ENCODE assay signal across 8 cellular contexts in genomic region chr12:56725723-56726102, GRCh38. TPM values are rescaled to one million over a fixed set of nuclear protein-coding genes. Genes with fewer than 3 reads are reported as not detected.
DNase-seq lines count a peak whose midpoint lies in the region; ATAC-seq and TF ChIP-seq lines count a peak whose summit lies in the region.

No MANE protein-coding gene starts in this region.

- H3K4me1 Mint-ChIP-seq in stimulated activated naive CD8-positive, alpha-beta T cell treated with anti-CD3 and anti-CD28 coated beads, Interleukin-15, Interleukin-2, amounts not matched to agents 100 ng/mL and 50 ng/mL, for 24 hours (ENCODE audit: low read depth), result peaks cover 48% of the 10 kb centered on the region

- no peak overlapping the region for H2BK15ac ChIP-seq in mesendoderm (replicated peaks; ENCODE audit: low read depth)

- H3K9ac ChIP-seq in mesendoderm (ENCODE audit: low read length), result peak overlapping the region; percentile 86

- in situ Hi-C loops in brain microvascular endothelial cell (cut with HindIII; ENCODE audit: low pct_ligation_motif_present, low sequenced_read_pairs), result no loop called here

- no peak for DNase-seq in stimulated activated naive CD8-positive, alpha-beta T cell treated with anti-CD3 and anti-CD28 coated beads, Interleukin-15, Interleukin-2, amounts not matched to agents 100 U/mL and 50 U/mL, for 24 hours
- DNase-seq in brain microvascular endothelial cell (peak; percentile 0), mesendoderm (no peak), aorta (no peak), ecto neural progenitor cell (ENCODE audit: low spot score) (no peak), HPDE6-E6E7 (ENCODE audit: extremely low spot score) (no peak), NCI-H524 treated with DMSO at 0.1 percent for 48 hours (lab: John Stamatoyannopoulos, UW) (no peak)

- no peak overlapping the region for H4K5ac ChIP-seq in mesendoderm (ENCODE audit: low read length)

- H3K23ac ChIP-seq in mesendoderm (ENCODE audit: low read length), result no peak overlapping the region

- intact Hi-C loops in aorta (cut with DNase I), result loop anchor here (1.0 to 10.0 kb wide), 4 partner anchors 37 to 81 kb away; partner anchors contain the start of genes ATP5F1B (in 2 of the 2) and PTGES3 (in 2 of the 2)

- peaks cover 70% of the 10 kb centered on the region for H3K36me3 Mint-ChIP-seq in stimulated activated naive CD8-positive, alpha-beta T cell treated with anti-CD3 and anti-CD28 coated beads, Interleukin-15, Interleukin-2, amounts not matched to agents 100 ng/mL and 50 ng/mL, for 24 hours (ENCODE audit: low read depth)

- H3K27me3 ChIP-seq in brain microvascular endothelial cell (replicated peaks) (no peaks in the 10 kb centered on the region), mesendoderm (ENCODE audit: insufficient read depth, low read length, poor library complexity) (no peaks in the 10 kb centered on the region), aorta (ENCODE audit: control insufficient read depth in 1 of 2, insufficient read depth in 2 of 2, low read length in 1 of 2) (no peaks in the 10 kb centered on the region)

- H3K4me3 ChIP-seq in brain microvascular endothelial cell (ENCODE audit: low read depth, low read length) (peak overlapping the region; percentile 83), mesendoderm (ENCODE audit: low read length) (peak overlapping the region; percentile 66), aorta (ENCODE audit: low read length in 2 of 2) (peak overlapping the region; percentile 21 to 80)

- peak overlapping the region; percentile 46 for H3K18ac ChIP-seq in mesendoderm (ENCODE audit: low read length)

- H2BK120ac ChIP-seq in mesendoderm (ENCODE audit: low read depth, low read length), result no peak overlapping the region

- WGBS in mesendoderm (ENCODE audit: extremely low coverage, insufficient coverage, low lambda C conversion rate), result no CpG with 5 or more reads among the region's 7 CpGs
- 7 to 8% methylated on average over 7 of the region's 7 CpGs for WGBS in aorta, 2 donors

- H3K79me1 ChIP-seq in mesendoderm (ENCODE audit: low read length), result peaks cover 6% of the 10 kb centered on the region

- no peaks in the 10 kb centered on the region for H3K9me3 Mint-ChIP-seq in stimulated activated naive CD8-positive, alpha-beta T cell treated with anti-CD3 and anti-CD28 coated beads, Interleukin-15, Interleukin-2, amounts not matched to agents 100 ng/mL and 50 ng/mL, for 24 hours

- peak overlapping the region; percentile 100 for H3K27ac Mint-ChIP-seq in stimulated activated naive CD8-positive, alpha-beta T cell treated with anti-CD3 and anti-CD28 coated beads, Interleukin-15, Interleukin-2, amounts not matched to agents 100 ng/mL and 50 ng/mL, for 24 hours

- H3K79me2 ChIP-seq in mesendoderm (ENCODE audit: control insufficient read depth, insufficient read depth, low read length), result peaks cover 41% of the 10 kb centered on the region

- peaks cover 13% of the 10 kb centered on the region for H3K4me1 ChIP-seq in mesendoderm (ENCODE audit: control insufficient read depth, low read depth, low read length)
- H3K4me1 ChIP-seq in aorta (ENCODE audit: control insufficient read depth in 1 of 2, insufficient read depth in 2 of 2, low read length in 2 of 2), result peaks cover 0 to 4% of the 10 kb centered on the region in 2 donors

- peak overlapping the region; percentile 65 for H3K4me2 ChIP-seq in mesendoderm (ENCODE audit: low read length)

- no peaks in the 10 kb centered on the region for H3K9me3 ChIP-seq in aorta (ENCODE audit: control insufficient read depth, low read length)

- H3K36me3 ChIP-seq in brain microvascular endothelial cell (replicated peaks), result peaks cover 15% of the 10 kb centered on the region
- peaks cover 2% of the 10 kb centered on the region for H3K36me3 ChIP-seq in mesendoderm (ENCODE audit: control insufficient read depth, insufficient read depth, low read length)
- no peaks in the 10 kb centered on the region for H3K36me3 ChIP-seq in aorta (ENCODE audit: control insufficient read depth in 1 of 2, insufficient read depth in 2 of 2, low read length in 1 of 2)

- H2BK5ac ChIP-seq in mesendoderm (ENCODE audit: low read length), result no peak overlapping the region

- peak overlapping the region; percentile 96 for H3K56ac ChIP-seq in mesendoderm (ENCODE audit: low read length)

- TF ChIP-seq CTCF in brain microvascular endothelial cell (IDR thresholded peaks at IDR 0.05; ENCODE audit: low read depth, low read length, missing control alignments), result no peak

- H3K4me3 Mint-ChIP-seq in stimulated activated naive CD8-positive, alpha-beta T cell treated with anti-CD3 and anti-CD28 coated beads, Interleukin-15, Interleukin-2, amounts not matched to agents 100 ng/mL and 50 ng/mL, for 24 hours, result peak overlapping the region; percentile 99

- no peaks in the 10 kb centered on the region for H3K27me3 Mint-ChIP-seq in stimulated activated naive CD8-positive, alpha-beta T cell treated with anti-CD3 and anti-CD28 coated beads, Interleukin-15, Interleukin-2, amounts not matched to agents 100 ng/mL and 50 ng/mL, for 24 hours

- H3K27ac ChIP-seq in brain microvascular endothelial cell (peak overlapping the region; percentile 89), mesendoderm (ENCODE audit: low read depth, low read length) (peak overlapping the region; percentile 34), aorta (ENCODE audit: low read depth in 1 of 2, low read length in 2 of 2) (peak overlapping the region; percentile 20 to 88)

- no peak for ATAC-seq in stimulated activated naive CD8-positive, alpha-beta T cell treated with anti-CD3 and anti-CD28 coated beads, Interleukin-15, Interleukin-2, amounts not matched to agents 100 U/mL and 50 U/mL, for 24 hours
- no peak for ATAC-seq in aorta (ENCODE audit: low FRiP score)

- no peak overlapping the region for H2AK5ac ChIP-seq in mesendoderm (ENCODE audit: low read length)

- H3K4ac ChIP-seq in mesendoderm (ENCODE audit: low read depth, low read length), result no peak overlapping the region

- no peak overlapping the region for H4K8ac ChIP-seq in mesendoderm (ENCODE audit: low read depth, low read length)

RNA-seq across cellular contexts. Expression of gene NACA, which starts 0.6 kb away (rescaled TPM):
- polyA plus RNA-seq in mesendoderm (2013, experiment 1 of 2), result 2,191 TPM
- polyA plus RNA-seq in mesendoderm (2013, experiment 2 of 2), result 2,194 TPM
- 100 to 1,000 TPM; 575 to 674 TPM for total RNA-seq in aorta
- 1,000 to 10,000 TPM; 1,517 to 2,977 TPM for polyA plus RNA-seq in aorta

RNA-seq across cellular contexts. Expression of gene PRIM1, which starts 26.4 kb away (rescaled TPM):
- polyA plus RNA-seq in mesendoderm (2013, experiment 1 of 2), result 25.7 TPM
- polyA plus RNA-seq in mesendoderm (2013, experiment 2 of 2), result 26.3 TPM
- total RNA-seq in aorta, result 1 to 10 TPM; 3.2 to 4.6 TPM
- polyA plus RNA-seq in aorta, result 1 to 10 TPM; 1.9 to 2.4 TPM

RNA-seq across cellular contexts. Expression of gene HSD17B6, which starts 37.4 kb away (rescaled TPM):
- 2.9 TPM for polyA plus RNA-seq in mesendoderm (2013, experiment 1 of 2)
- 2.5 TPM for polyA plus RNA-seq in mesendoderm (2013, experiment 2 of 2)
- total RNA-seq in aorta, result 1 to 10 TPM in 1 of 2 donors, under 1 TPM in 1; 0.66 to 3.3 TPM
- 1 to 10 TPM in 1 of 2 donors, not detected in 1; 1.9 TPM for polyA plus RNA-seq in aorta

RNA-seq across cellular contexts. Expression of gene PTGES3, which starts 37.6 kb away (rescaled TPM):
- polyA plus RNA-seq in mesendoderm (2013, experiment 1 of 2), result 469 TPM
- 463 TPM for polyA plus RNA-seq in mesendoderm (2013, experiment 2 of 2)
- total RNA-seq in aorta, result 100 to 1,000 TPM; 148 to 153 TPM
- 100 to 1,000 TPM; 142 to 221 TPM for polyA plus RNA-seq in aorta

Comparison
In these comparisons a context has a peak if more than half of its experiments do, and no peak if none do; other contexts are left out.
1. H3K27ac ChIP-seq: peak in every context shown above with its lines; median percentile 89 in brain microvascular endothelial cell; 54 in aorta; 34 in mesendoderm.